ENCODE assay signal across 9 cellular contexts in genomic region chr20:22384978-22385377, GRCh38.
"Had no signal": no experiment of that assay in that cellular context is flagged by ENCODE, and none has a peak within 500 bp of the region (broad histone marks: within the 10 kb centered on the region; RNA-seq: fewer than 3 reads in every experiment).

No MANE protein-coding gene starts in this region.

- H3K4me3 ChIP-seq: GM23248 had no signal

- H3K9ac ChIP-seq: GM23248, KMS-11 had no signal

- FAIRE-seq: H54, HTR-8/SVneo had no signal

- H3K27ac ChIP-seq: GM23248, KMS-11 had no signal

- DNase-seq: GM23248, GOT3, H9, HCEC 1CT, Karpas-422, KBM-7 had no signal

- H3K4me2 ChIP-seq: KMS-11 had no signal
